Comparison of ENCODE assay signal across 1 cellular context in genomic region chr20:51444922-51445438, GRCh38.
TF ChIP-seq lines count a peak whose summit lies in the region.

No MANE protein-coding gene starts in this region.

TF ChIP-seq in HEK293, 187 proteins besides CTCF, POLR2A, EP300 and RAD21 (continued from another document):
- no peak for TF ChIP-seq PRDM10 (tag by site-specific recombination; IDR thresholded peaks at IDR 0.05)
- TF ChIP-seq HOXD13 (CRISPR knock-in tag; IDR thresholded peaks at IDR 0.05; ENCODE audit: borderline replicate concordance): no peak
- TF ChIP-seq ZNF239 (tag by site-specific recombination; IDR thresholded peaks at IDR 0.05): no peak
- no peak for TF ChIP-seq PBX3 (CRISPR knock-in tag; IDR thresholded peaks at IDR 0.05)
- TF ChIP-seq GLIS1 (tag by site-specific recombination; IDR thresholded peaks at IDR 0.05): peak; percentile 49; the same call in 1 of the 2 replicates
- TF ChIP-seq SCRT1 (tag by site-specific recombination; IDR thresholded peaks at IDR 0.05; ENCODE audit: borderline replicate concordance): peak; percentile 79; the same call in 1 of the 2 replicates
- TF ChIP-seq ZNF473 (tag by site-specific recombination; IDR thresholded peaks at IDR 0.05): no peak
- TF ChIP-seq ZNF416 (tag by site-specific recombination; IDR thresholded peaks at IDR 0.05): no peak
- TF ChIP-seq MZF1 (tag by site-specific recombination; IDR thresholded peaks at IDR 0.05; ENCODE audit: borderline replicate concordance): no peak
- no peak for TF ChIP-seq RBAK (tag by site-specific recombination; IDR thresholded peaks at IDR 0.05)
- no peak for TF ChIP-seq ZNF169 (tag by site-specific recombination; IDR thresholded peaks at IDR 0.05)
- TF ChIP-seq ZNF677 (tag by site-specific recombination; IDR thresholded peaks at IDR 0.05): no peak
- no peak for TF ChIP-seq ZBTB44 (tag by site-specific recombination; IDR thresholded peaks at IDR 0.05)
- no peak for TF ChIP-seq REPIN1 (tag by site-specific recombination; IDR thresholded peaks at IDR 0.05; ENCODE audit: low read depth)
- TF ChIP-seq KLF1 (tag by site-specific recombination; IDR thresholded peaks at IDR 0.05): no peak
- TF ChIP-seq MEIS1 (CRISPR knock-in tag; IDR thresholded peaks at IDR 0.05; ENCODE audit: borderline replicate concordance): no peak
- TF ChIP-seq ZNF223 (tag by site-specific recombination; IDR thresholded peaks at IDR 0.05): no peak
- TF ChIP-seq PRDM2 (tag by site-specific recombination; IDR thresholded peaks at IDR 0.05; ENCODE audit: borderline replicate concordance): no peak
- TF ChIP-seq ZNF600 (tag by site-specific recombination; IDR thresholded peaks at IDR 0.05): no peak
- TF ChIP-seq SP3 (tag by site-specific recombination; IDR thresholded peaks at IDR 0.05): no peak
- TF ChIP-seq SP2 (tag by site-specific recombination; IDR thresholded peaks at IDR 0.05): no peak
TF ChIP-seq in HEK293: peak in this region for 3.
